Comparison of ENCODE assay signal across 13 cellular contexts in the genomic region with DNA sequence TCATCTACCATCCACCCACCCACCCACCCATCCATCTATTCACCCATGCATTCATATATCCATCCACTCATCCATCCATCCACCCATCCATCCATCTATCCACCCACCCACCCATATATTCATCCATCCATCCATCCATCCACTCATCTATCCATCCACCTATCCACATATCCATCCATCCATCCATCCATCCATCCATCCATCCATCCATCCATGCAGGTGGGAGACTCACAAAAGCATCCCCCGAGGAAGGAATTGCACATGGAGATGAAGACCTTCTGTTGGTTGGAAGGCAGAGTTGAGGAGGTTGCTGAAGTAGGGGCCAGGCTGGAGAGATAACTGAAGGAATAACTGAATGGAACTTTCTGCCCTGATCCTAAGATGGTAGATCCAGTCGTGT.
A peak's percentile ranks its signal among the peaks of the same experiment; 100 is the strongest.
DNase-seq lines count a peak whose midpoint lies in the region; ATAC-seq and TF ChIP-seq lines count a peak whose summit lies in the region.
"Had no signal": no experiment of that assay in that cellular context is flagged by ENCODE, and none has a peak within 500 bp of the region (broad histone marks: within the 10 kb centered on the region; RNA-seq: fewer than 3 reads in every experiment).

No MANE protein-coding gene starts in this region.

- H3K36me3 Mint-ChIP-seq in endothelial cell (ENCODE audit: low read depth, unreplicated experiment), result peaks cover 22% of the 10 kb centered on the region
- H3K36me3 Mint-ChIP-seq in natural killer cell treated with Interleukin-12 subunit alpha and Interleukin-12 subunit beta and Interleukin-15 and Interleukin-18, amount 100 ng/mL, for 72 hours, result no peaks in the 10 kb centered on the region
- peaks cover 40% of the 10 kb centered on the region for H3K36me3 Mint-ChIP-seq in CD8-positive, alpha-beta T cell
- H3K36me3 Mint-ChIP-seq in Calu3 (ENCODE audit: insufficient read depth, unreplicated experiment), result peaks cover 33% of the 10 kb centered on the region
- H3K36me3 Mint-ChIP-seq: CD4-positive, CD25-positive, alpha-beta regulatory T cell had no signal

- H3K27ac Mint-ChIP-seq in endothelial cell (ENCODE audit: unreplicated experiment) (peak overlapping the region; percentile 94), Calu3 (ENCODE audit: unreplicated experiment) (no peak overlapping the region)
- peak overlapping the region; percentile 89 to 96 for H3K27ac Mint-ChIP-seq in natural killer cell treated with Interleukin-12 subunit alpha and Interleukin-12 subunit beta and Interleukin-15 and Interleukin-18, amount 100 ng/mL, for 72 hours
- no peak overlapping the region for H3K27ac Mint-ChIP-seq in CD8-positive, alpha-beta T cell

- POLR2A ChIA-PET in CD8-positive, alpha-beta T cell (lab: Charles Lee), result interaction anchor here (1.1 to 2.7 kb wide), 2 partner anchors 8 to 12 kb away, joined by 4 to 9 read pairs; no protein-coding TSS in a partner anchor

- BruUV-seq in Calu3 (replicated peaks; lab: Mats Ljungman, UMichigan), result no TSS peak

- H3K27ac ChIP-seq in heart right ventricle (peak overlapping the region in 9 of 10 donors; percentile 57 to 98 (median 82)), right cardiac atrium (ENCODE audit: low read length) (no peak overlapping the region)
- H3K27ac ChIP-seq in CD8-positive, alpha-beta T cell (ENCODE audit: low read depth, low read length), result no peak overlapping the region

- H3K36me3 ChIP-seq in heart right ventricle, result peaks cover 0 to 52% (median 4%) of the 10 kb centered on the region in 9 donors
- peaks cover 22% of the 10 kb centered on the region for H3K36me3 ChIP-seq in CD8-positive, alpha-beta T cell (ENCODE audit: insufficient read depth, low read length)

- intact Hi-C loops in heart right ventricle (cut with DNase I), result loop anchor here in 6 of 10 donors (2.0 to 10.0 kb wide), 6 partner anchors 66 to 368 kb away; a partner anchor contains a TSS
- intact Hi-C loops in right cardiac atrium (cut with DNase I), result loop anchor here in 1 of 4 donors (2.0 kb wide), 1 partner anchor 64 kb away; no protein-coding TSS in a partner anchor
- intact Hi-C loops in CD8-positive, alpha-beta T cell (cut with DNase I, micrococcal nuclease), result loop anchor here (1.0 to 2.0 kb wide), 4 partner anchors 8 to 144 kb away; no protein-coding TSS in a partner anchor
- intact Hi-C loops in Calu3 (cut with micrococcal nuclease; ENCODE audit: unreplicated experiment), result loop anchor here (2.0 kb wide), 1 partner anchor 144 kb away; no protein-coding TSS in a partner anchor

- H3K27me3 ChIP-seq in heart right ventricle, result no peaks in the 10 kb centered on the region
- H3K27me3 ChIP-seq in right cardiac atrium (ENCODE audit: control insufficient read depth, insufficient read depth), result no peaks in the 10 kb centered on the region
- no peaks in the 10 kb centered on the region for H3K27me3 ChIP-seq in CD8-positive, alpha-beta T cell (ENCODE audit: insufficient read depth, low read length)

- H3K9me3 ChIP-seq in heart right ventricle (no peaks in the 10 kb centered on the region), right cardiac atrium (ENCODE audit: control insufficient read depth, low read length) (no peaks in the 10 kb centered on the region)
- H3K9me3 ChIP-seq in CD8-positive, alpha-beta T cell (ENCODE audit: low read length), result no peaks in the 10 kb centered on the region

- peaks cover 39 to 94% (median 87%) of the 10 kb centered on the region in 9 donors for H3K4me1 ChIP-seq in heart right ventricle
- H3K4me1 ChIP-seq in right cardiac atrium (ENCODE audit: control insufficient read depth, insufficient read depth, low read length), result peaks cover 15% of the 10 kb centered on the region
- peaks cover 6% of the 10 kb centered on the region for H3K4me1 ChIP-seq in CD8-positive, alpha-beta T cell (ENCODE audit: insufficient read depth, low read length)

- H3K4me3 ChIP-seq in heart right ventricle (no peak overlapping the region), right cardiac atrium (ENCODE audit: low read length) (no peak overlapping the region)
- H3K4me3 ChIP-seq in CD8-positive, alpha-beta T cell (ENCODE audit: low read depth, low read length), result no peak overlapping the region

- TF ChIP-seq CTCF in heart right ventricle (IDR thresholded peaks at IDR 0.05) (no peak), endothelial cell (IDR thresholded peaks at IDR 0.05; ENCODE audit: unreplicated experiment) (no peak), Calu3 (IDR thresholded peaks at IDR 0.05; ENCODE audit: unreplicated experiment) (no peak)
- no peak for TF ChIP-seq CTCF in CD8-positive, alpha-beta T cell (IDR thresholded peaks at IDR 0.05)

- 85 to 90% methylated on average over 2 of the region's 2 CpGs for WGBS in heart right ventricle, 2 donors
- 89% methylated on average over 2 of the region's 2 CpGs for WGBS in right cardiac atrium

- ATAC-seq in heart right ventricle, result no peak
- ATAC-seq in right cardiac atrium, result no peak
- ATAC-seq in natural killer cell treated with Interleukin-12 subunit alpha and Interleukin-12 subunit beta and Interleukin-15 and Interleukin-18, amount 100 ng/mL, for 72 hours, result no peak
- no peak for ATAC-seq in CD8-positive, alpha-beta T cell

- DNase-seq in heart right ventricle (no peak), right cardiac atrium (no peak), endothelial cell (ENCODE audit: low spot score) (no peak), NCI-H524 treated with DMSO at 0.1 percent for 48 hours (lab: John Stamatoyannopoulos, UW) (no peak), Calu3 (no peak)
- DNase-seq in natural killer cell treated with Interleukin-12 subunit alpha and Interleukin-12 subunit beta and Interleukin-15 and Interleukin-18, amount 100 ng/mL, for 72 hours (ENCODE audit: low spot score), result no peak
- DNase-seq in CD8-positive, alpha-beta T cell, result no peak
- DNase-seq: H7; NCI-H187 treated with DMSO at 0.1 percent for 48 hours; NCI-H446; NK-92 treated with Interleukin-12 subunit alpha and Interleukin-12 subunit beta, amount 100 ng/mL, for 24 hours; SHP77 treated with DMSO at 0.1 percent for 48 hours had no signal

- peaks cover 73% of the 10 kb centered on the region for H3K4me1 Mint-ChIP-seq in endothelial cell (ENCODE audit: unreplicated experiment)
- peaks cover 56 to 62% of the 10 kb centered on the region in 2 donors for H3K4me1 Mint-ChIP-seq in natural killer cell treated with Interleukin-12 subunit alpha and Interleukin-12 subunit beta and Interleukin-15 and Interleukin-18, amount 100 ng/mL, for 72 hours (ENCODE audit: low read depth in 2 of 2)
- H3K4me1 Mint-ChIP-seq in CD8-positive, alpha-beta T cell (ENCODE audit: low read depth), result peaks cover 33% of the 10 kb centered on the region
- no peaks in the 10 kb centered on the region for H3K4me1 Mint-ChIP-seq in Calu3 (ENCODE audit: low read depth, unreplicated experiment)

- H3K9me3 Mint-ChIP-seq in endothelial cell (ENCODE audit: unreplicated experiment) (no peaks in the 10 kb centered on the region), Calu3 (ENCODE audit: low read depth, unreplicated experiment) (no peaks in the 10 kb centered on the region)
- H3K9me3 Mint-ChIP-seq in natural killer cell treated with Interleukin-12 subunit alpha and Interleukin-12 subunit beta and Interleukin-15 and Interleukin-18, amount 100 ng/mL, for 72 hours, result no peaks in the 10 kb centered on the region
- H3K9me3 Mint-ChIP-seq in CD8-positive, alpha-beta T cell, result no peaks in the 10 kb centered on the region
- H3K9me3 Mint-ChIP-seq: CD4-positive, CD25-positive, alpha-beta regulatory T cell had no signal

- peak overlapping the region; percentile 19 for H3K4me3 Mint-ChIP-seq in endothelial cell (ENCODE audit: unreplicated experiment)
- H3K4me3 Mint-ChIP-seq in natural killer cell treated with Interleukin-12 subunit alpha and Interleukin-12 subunit beta and Interleukin-15 and Interleukin-18, amount 100 ng/mL, for 72 hours, result no peak overlapping the region
- H3K4me3 Mint-ChIP-seq in CD8-positive, alpha-beta T cell, result no peak overlapping the region
- no peak overlapping the region for H3K4me3 Mint-ChIP-seq in Calu3 (ENCODE audit: low read depth, unreplicated experiment)
- H3K4me3 Mint-ChIP-seq: CD4-positive, CD25-positive, alpha-beta regulatory T cell had no signal

- CTCF ChIA-PET in CD8-positive, alpha-beta T cell (lab: Charles Lee), result interaction anchor here (0.7 to 15.1 kb wide), 18 partner anchors 8 to 316 kb away, joined by 3 to 267 read pairs (median 5); a partner anchor contains a TSS
- CTCF ChIA-PET in Calu3 (lab: Charles Lee), result interaction anchor here (2.8 kb wide), 1 partner anchor 144 kb away, joined by 15 read pairs; no protein-coding TSS in a partner anchor

- peaks cover 26% of the 10 kb centered on the region for H3K27me3 Mint-ChIP-seq in endothelial cell (ENCODE audit: unreplicated experiment)
- H3K27me3 Mint-ChIP-seq in natural killer cell treated with Interleukin-12 subunit alpha and Interleukin-12 subunit beta and Interleukin-15 and Interleukin-18, amount 100 ng/mL, for 72 hours, result no peaks in the 10 kb centered on the region
- no peaks in the 10 kb centered on the region for H3K27me3 Mint-ChIP-seq in CD8-positive, alpha-beta T cell (ENCODE audit: low read depth)
- H3K27me3 Mint-ChIP-seq in Calu3 (ENCODE audit: unreplicated experiment), result no peaks in the 10 kb centered on the region
- H3K27me3 Mint-ChIP-seq: CD4-positive, CD25-positive, alpha-beta regulatory T cell had no signal

Comparison
In these comparisons a context has a peak if more than half of its experiments do, and no peak if none do; other contexts are left out.
1. H3K27ac ChIP-seq: peak in heart right ventricle (9 of 10); none in right cardiac atrium (single experiment) and CD8-positive, alpha-beta T cell (single experiment).
2. H3K27ac Mint-ChIP-seq: peak in endothelial cell (single experiment) and natural killer cell treated with Interleukin-12 subunit alpha and Interleukin-12 subunit beta and Interleukin-15 and Interleukin-18, amount 100 ng/mL, for 72 hours (2 of 2); none in CD8-positive, alpha-beta T cell (single experiment) and Calu3 (single experiment).